Comparison of ENCODE assay signal across 8 cellular contexts in genomic region chr19:18000981-18001836, GRCh38. TPM values are rescaled to one million over a fixed set of nuclear protein-coding genes. Genes with fewer than 3 reads are reported as not detected.
DNase-seq lines count a peak whose midpoint lies in the region; ATAC-seq, FAIRE-seq and TF ChIP-seq lines count a peak whose summit lies in the region.

No MANE protein-coding gene starts in this region.

- peaks cover 7% of the 10 kb centered on the region for H3K27me3 ChIP-seq in NT2/D1 (ENCODE audit: insufficient read depth, insufficient read length)
- no peaks in the 10 kb centered on the region for H3K27me3 ChIP-seq in endothelial cell of umbilical vein (ENCODE audit: control insufficient read depth in 2 of 2, insufficient read depth in 2 of 2, low read length in 2 of 2)

- TF ChIP-seq RAD21 in A549 (conservative IDR thresholded peaks at IDR 0.05 in 1 of 2, IDR thresholded peaks at IDR 0.05 in 1 of 2): no peak

- BruUV-seq in endothelial cell of umbilical vein (replicated peaks; lab: Mats Ljungman, UMichigan): no TSS peak

- no peaks in the 10 kb centered on the region for H4K20me1 ChIP-seq in endothelial cell of umbilical vein (replicated peaks; ENCODE audit: control insufficient read depth, extremely low read depth, insufficient read depth, low read length)

- dilution Hi-C loops in endothelial cell of umbilical vein (cut with MboI; ENCODE audit: extremely low pct_ligation_motif_present, low sequenced_read_pairs): no loop called here

- H3K27ac ChIP-seq in A549 (peak overlapping the region; percentile 90 to 93), endothelial cell of umbilical vein (ENCODE audit: insufficient read depth, low read depth, low read length) (peak overlapping the region; percentile 90)

- H3K9me3 ChIP-seq in A549 (no peaks in the 10 kb centered on the region), NT2/D1 (ENCODE audit: insufficient read depth, low read length) (peaks cover under 1% of the 10 kb centered on the region; the same call in 1 of the 2 replicates), endothelial cell of umbilical vein (replicated peaks; ENCODE audit: control insufficient read depth, insufficient read depth, low read length) (no peaks in the 10 kb centered on the region)

- H3K79me2 ChIP-seq in endothelial cell of umbilical vein (ENCODE audit: control insufficient read depth, insufficient read depth, low read length): peaks cover 14% of the 10 kb centered on the region

- 0% methylated on average over 4 of the region's 104 CpGs for WGBS in A549 (ENCODE audit: missing lambda C conversion rate)

- H3K4me1 ChIP-seq in A549: peaks cover 29% of the 10 kb centered on the region
- H3K4me1 ChIP-seq in NT2/D1 (ENCODE audit: insufficient read depth, insufficient read length): peaks cover 16% of the 10 kb centered on the region
- H3K4me1 ChIP-seq in endothelial cell of umbilical vein (ENCODE audit: control insufficient read depth, extremely low read depth, insufficient read depth, low read length): peaks cover 15% of the 10 kb centered on the region

- CTCF ChIA-PET in A549 (lab: Yijun Ruan, JAX): interaction anchor here (1.2 to 17.1 kb wide), 3 partner anchors 59 to 170 kb away, joined by 3 to 493 read pairs (median 8); partner anchors contain the start of gene CCDC124
- CTCF ChIA-PET in endothelial cell of umbilical vein (lab: Charles Lee): interaction anchor here (1.0 to 2.3 kb wide), 6 partner anchors 54 to 142 kb away, joined by 3 to 10 read pairs (median 4); partner anchors contain the start of genes CCDC124 and RPL18A

- DNase-seq in A549 (ENCODE audit: low read depth in 1 of 2, low spot score in 1 of 2) (peak; percentile 82 to 94), NT2/D1 (ENCODE audit: low read depth, low spot score) (no peak), endothelial cell of umbilical vein (ENCODE audit: low read depth, low spot score) (peak; percentile 82), middle frontal gyrus (ENCODE audit: extremely low spot score, low spot score) (peak; percentile 52)
- peak; percentile 94 for DNase-seq in activated CD8-positive, alpha-beta memory T cell treated with anti-CD3 and anti-CD28 coated beads, Interleukin-2, amount 50 U/mL, for 4 hours
- peak; percentile 82 to 83 for DNase-seq in stimulated activated CD8-positive, alpha-beta memory T cell treated with anti-CD3 and anti-CD28 coated beads, Interleukin-4, amount 100 ng/mL, for 1 hour (ENCODE audit: low read depth in 2 of 2, low spot score in 1 of 2)

- peak overlapping the region; percentile 93 for H2AFZ ChIP-seq in endothelial cell of umbilical vein (ENCODE audit: low read depth, low read length)

- TF ChIP-seq EP300 in A549 (IDR thresholded peaks at IDR 0.05): peak; percentile 26; a peak in 2 of 5 replicates

- peak overlapping the region; percentile 100 for H3K4me3 ChIP-seq in A549
- H3K4me3 ChIP-seq in NT2/D1 (ENCODE audit: insufficient read length, low read depth): peak overlapping the region; percentile 71
- peak overlapping the region; percentile 73 to 85 (median 77) for H3K4me3 ChIP-seq in endothelial cell of umbilical vein (replicated peaks in 1 of 3; ENCODE audit: insufficient read depth in 1 of 3, low read depth in 1 of 3, low read length in 3 of 3)

- H3K4me2 ChIP-seq in A549: peak overlapping the region; percentile 97
- peak overlapping the region; percentile 87 for H3K4me2 ChIP-seq in endothelial cell of umbilical vein (ENCODE audit: insufficient read depth, low read length)

- FAIRE-seq in A549 (lab: Jason Lieb, UNC) (no peak), endothelial cell of umbilical vein (lab: Jason Lieb, UNC) (peak; percentile 62)

- peak; percentile 51 for TF ChIP-seq POLR2A in A549 (IDR thresholded peaks at IDR 0.05; ENCODE audit: low read length)
- peak; percentile 66 for TF ChIP-seq POLR2A in endothelial cell of umbilical vein (IDR thresholded peaks at IDR 0.05; ENCODE audit: low read depth, low read length)

- POLR2A ChIA-PET in A549 (lab: Yijun Ruan, JAX) (interaction anchor here (0.6 to 1.6 kb wide), 7 partner anchors 21 to 205 kb away, joined by 3 to 8 read pairs (median 5); partner anchors contain the start of genes CCDC124 and RPL18A), endothelial cell of umbilical vein (lab: Charles Lee) (no interaction called here)

- ATAC-seq in A549: peak; percentile 67 to 73
- ATAC-seq in GM18517 (IDR thresholded peaks at IDR 0.05; ENCODE audit: unreplicated experiment): peak; percentile 63
- peak; percentile 70 for ATAC-seq in HG03354 (IDR thresholded peaks at IDR 0.05; ENCODE audit: poor library complexity, severe bottlenecking, unreplicated experiment)

- no peaks in the 10 kb centered on the region for H3K36me3 ChIP-seq in NT2/D1 (ENCODE audit: insufficient read depth, insufficient read length, low read length)
- H3K36me3 ChIP-seq in endothelial cell of umbilical vein (ENCODE audit: control insufficient read depth in 2 of 2, extremely low read depth in 1 of 2, insufficient read depth in 2 of 2, low read length in 2 of 2): no peaks in the 10 kb centered on the region

- intact Hi-C loops in endothelial cell of umbilical vein (cut with micrococcal nuclease): loop anchor here (2.0 kb wide), 1 partner anchor 118 kb away; no protein-coding TSS in a partner anchor

- TF ChIP-seq CTCF in A549 (IDR thresholded peaks at IDR 0.05) (no peak), endothelial cell of umbilical vein (IDR thresholded peaks at IDR 0.05; ENCODE audit: extremely low read depth in 1 of 2, insufficient read depth in 1 of 2, low read depth in 1 of 2, low read length in 2 of 2) (no peak)

- H3K9ac ChIP-seq in NT2/D1 (ENCODE audit: insufficient read length, low read depth) (peak overlapping the region; percentile 88), endothelial cell of umbilical vein (replicated peaks; ENCODE audit: extremely low read depth, insufficient read depth, low read length) (peak overlapping the region; percentile 89)

- no peaks in the 10 kb centered on the region for H3K9me1 ChIP-seq in endothelial cell of umbilical vein (replicated peaks; ENCODE audit: control insufficient read depth, extremely low read depth, insufficient read depth, low read length)

TF ChIP-seq in A549, 52 proteins besides CTCF, POLR2A, EP300 and RAD21 (continues in another document):
- TF ChIP-seq HDAC2 (IDR thresholded peaks at IDR 0.05) (no peak), CHD2 (IDR thresholded peaks at IDR 0.05; ENCODE audit: low read length, partially characterized antibody) (no peak), NR3C1 (IDR thresholded peaks at IDR 0.05) (no peak), SREBF2 (IDR thresholded peaks at IDR 0.05) (no peak), FOSL2 (IDR thresholded peaks at IDR 0.05) (no peak), FOSL2 (CRISPR knock-in tag; IDR thresholded peaks at IDR 0.05) (peak; percentile 25), HOXB13 (CRISPR knock-in tag; IDR thresholded peaks at IDR 0.05; ENCODE audit: low read depth) (no peak), ZNF302 (CRISPR knock-in tag; IDR thresholded peaks at IDR 0.05) (no peak), ZSCAN20 (CRISPR knock-in tag; IDR thresholded peaks at IDR 0.05) (no peak), PHF8 (IDR thresholded peaks at IDR 0.05; ENCODE audit: borderline replicate concordance, low read depth) (peak; percentile 23; the same call in 1 of the 2 replicates)

TF ChIP-seq in endothelial cell of umbilical vein, 7 proteins besides CTCF, POLR2A, EP300 and RAD21:
- TF ChIP-seq POLR2AphosphoS5 (IDR thresholded peaks at IDR 0.05; ENCODE audit: insufficient read depth, low read depth, low read length) (peak; percentile 77), JUN (IDR thresholded peaks at IDR 0.05; ENCODE audit: borderline replicate concordance, insufficient read depth, insufficient read length, low read depth) (no peak), GATA2 (IDR thresholded peaks at IDR 0.05; ENCODE audit: insufficient read depth, insufficient read length, low read depth, low read length) (no peak), MAX (IDR thresholded peaks at IDR 0.05; ENCODE audit: insufficient read depth, insufficient read length) (peak; percentile 70), MYC (IDR thresholded peaks at IDR 0.05; ENCODE audit: low read depth, low read length) (no peak), FOS (IDR thresholded peaks at IDR 0.05; ENCODE audit: borderline replicate concordance, insufficient read depth, low read length) (peak; percentile 19)

RNA-seq across cellular contexts. Expression of gene ARRDC2, which starts 6.8 kb away (rescaled TPM):
- polyA plus RNA-seq in A549 (2011; rRNA removed) (11.2 and 14.5 TPM in 2 replicates), A549 (2017; fragmentation: RNase III; extraction: RNeasy Plus Mini Kit Qiagen cat#74134 plus additional on column Dnase treatment) (14.8 to 15.2 TPM (median 15.0 TPM) in 3 replicates), endothelial cell of umbilical vein (10.2 and 12.4 TPM in 2 replicates)
- 20.2 and 31.4 TPM in 2 replicates for polyA plus RNA-seq in A549 (2012; cell fraction: cytosol; rRNA removed)
- polyA plus RNA-seq in A549 (2012; cell fraction: nucleus; rRNA removed): 59.5 and 87.8 TPM in 2 replicates
- 5.6 and 7.9 TPM in 2 replicates for polyA minus RNA-seq in A549 (2011; rRNA and poly(A)+ RNA removed)
- total RNA-seq in endothelial cell of umbilical vein: 17.2 and 17.4 TPM in 2 replicates
- 8.4 and 9.5 TPM in 2 replicates for polyA plus RNA-seq in endothelial cell of umbilical vein (2011; cell fraction: cytosol; rRNA removed)
- 20.7 and 22.0 TPM in 2 replicates for polyA plus RNA-seq in endothelial cell of umbilical vein (2011; cell fraction: nucleus; rRNA removed)
- 6.3 and 10.6 TPM in 2 replicates for polyA plus RNA-seq in endothelial cell of umbilical vein (2012)
- polyA minus RNA-seq in endothelial cell of umbilical vein: 6.0 and 8.6 TPM in 2 replicates
- polyA minus RNA-seq in endothelial cell of umbilical vein (2011; cell fraction: cytosol; rRNA and poly(A)+ RNA removed): 14.2 TPM
- polyA minus RNA-seq in endothelial cell of umbilical vein (2011; cell fraction: nucleus; rRNA and poly(A)+ RNA removed): 9.4 and 13.4 TPM in 2 replicates

RNA-seq across cellular contexts. Expression of gene KCNN1, which starts 34.3 kb away (rescaled TPM):
- polyA plus RNA-seq in A549 (2011; rRNA removed) (0.20 and 0.43 TPM in 2 replicates), A549 (2017; fragmentation: RNase III; extraction: RNeasy Plus Mini Kit Qiagen cat#74134 plus additional on column Dnase treatment) (0.56 to 0.85 TPM (median 0.69 TPM) in 3 replicates), endothelial cell of umbilical vein (0.18 TPM in 2 replicates)
- 0.62 and 0.69 TPM in 2 replicates for polyA plus RNA-seq in A549 (2012; cell fraction: cytosol; rRNA removed)
- polyA plus RNA-seq in A549 (2012; cell fraction: nucleus; rRNA removed): 0.28 and 0.89 TPM in 2 replicates
- polyA minus RNA-seq in A549 (2011; rRNA and poly(A)+ RNA removed): 0.37 and 0.63 TPM in 2 replicates
- total RNA-seq in endothelial cell of umbilical vein: 0.32 and 0.80 TPM in 2 replicates
- polyA plus RNA-seq in endothelial cell of umbilical vein (2011; cell fraction: cytosol; rRNA removed): 0.13 TPM in 2 replicates
- polyA plus RNA-seq in endothelial cell of umbilical vein (2011; cell fraction: nucleus; rRNA removed): not detected in 2 replicates
- 0.40 and 0.93 TPM in 2 replicates for polyA plus RNA-seq in endothelial cell of umbilical vein (2012)
- polyA minus RNA-seq in endothelial cell of umbilical vein: 0.41 TPM in 1 of 2 replicates, not detected in the other
- 2.6 TPM for polyA minus RNA-seq in endothelial cell of umbilical vein (2011; cell fraction: cytosol; rRNA and poly(A)+ RNA removed)
- not detected in 2 replicates for polyA minus RNA-seq in endothelial cell of umbilical vein (2011; cell fraction: nucleus; rRNA and poly(A)+ RNA removed)
